In genomic region chr6:130677312-130677711, GRCh38 we compare ENCODE assay signal across 12 cellular contexts.
DNase-seq lines count a peak whose midpoint lies in the region; ATAC-seq and TF ChIP-seq lines count a peak whose summit lies in the region.
"Had no signal": no experiment of that assay in that cellular context is flagged by ENCODE, and none has a peak within 500 bp of the region (broad histone marks: within the 10 kb centered on the region; RNA-seq: fewer than 3 reads in every experiment).

No MANE protein-coding gene starts in this region.

- H3K27ac Mint-ChIP-seq in activated CD4-positive, alpha-beta T cell treated with anti-CD3 and anti-CD28 coated beads, Interleukin-2, amount 10 ng/mL, durations not matched to agents 24 days and 14 days, result peak overlapping the region; percentile 35
- H3K27ac Mint-ChIP-seq: CD4-positive, CD25-positive, alpha-beta regulatory T cell had no signal

- peak overlapping the region; percentile 40 for H3K27ac ChIP-seq in vagina
- H3K27ac ChIP-seq: BLaER1 treated with 17β-estradiol and CSF1 and Interleukin-3, amounts not matched to agents 10 nM and 100 nM; GM23248 had no signal

- ATAC-seq in GM18861 (IDR thresholded peaks at IDR 0.05; ENCODE audit: unreplicated experiment) (peak; percentile 46), GM21526 (IDR thresholded peaks at IDR 0.05; ENCODE audit: low FRiP score, unreplicated experiment) (no peak)
- ATAC-seq: HepG2 had no signal

- H3K4me3 ChIP-seq in adipocyte (ENCODE audit: low read length) (peak overlapping the region; percentile 32), vagina (no peak overlapping the region)
- H3K4me3 ChIP-seq: BLaER1 treated with 17β-estradiol and CSF1 and Interleukin-3, amounts not matched to agents 10 nM and 100 nM; GM23248 had no signal

- H3K4me1 ChIP-seq in adipocyte (ENCODE audit: control insufficient read depth, insufficient read depth, low read length), result peaks cover 49% of the 10 kb centered on the region
- H3K4me1 ChIP-seq in vagina, result peaks cover 27% of the 10 kb centered on the region

- no peak for TF ChIP-seq POLR2A in vagina (IDR thresholded peaks at IDR 0.05)

- intact Hi-C loops in activated CD4-positive, alpha-beta T cell treated with anti-CD3 and anti-CD28 coated beads, Interleukin-2, amount 10 ng/mL, durations not matched to agents 24 days and 14 days (cut with micrococcal nuclease), result loop anchor here (5.0 kb wide), 1 partner anchor 50 kb away; no protein-coding TSS in a partner anchor
- intact Hi-C loops in vagina (cut with DNase I), result loop anchor here (10.0 kb wide), 1 partner anchor 73 kb away; no protein-coding TSS in a partner anchor

- H3K4me3 Mint-ChIP-seq in activated CD4-positive, alpha-beta T cell treated with anti-CD3 and anti-CD28 coated beads, Interleukin-2, amount 10 ng/mL, durations not matched to agents 24 days and 14 days, result no peak overlapping the region
- H3K4me3 Mint-ChIP-seq: CD4-positive, CD25-positive, alpha-beta regulatory T cell had no signal

- peaks cover 14% of the 10 kb centered on the region for H3K9me3 ChIP-seq in adipocyte (ENCODE audit: control insufficient read depth, low read length)
- H3K9me3 ChIP-seq in vagina, result no peaks in the 10 kb centered on the region

- no peaks in the 10 kb centered on the region for H3K27me3 Mint-ChIP-seq in activated CD4-positive, alpha-beta T cell treated with anti-CD3 and anti-CD28 coated beads, Interleukin-2, amount 10 ng/mL, durations not matched to agents 24 days and 14 days
- H3K27me3 Mint-ChIP-seq: CD4-positive, CD25-positive, alpha-beta regulatory T cell had no signal

- no peak for TF ChIP-seq CTCF in vagina (IDR thresholded peaks at IDR 0.05)

- peaks cover 13% of the 10 kb centered on the region for H3K4me1 Mint-ChIP-seq in activated CD4-positive, alpha-beta T cell treated with anti-CD3 and anti-CD28 coated beads, Interleukin-2, amount 10 ng/mL, durations not matched to agents 24 days and 14 days
- H3K4me1 Mint-ChIP-seq: CD4-positive, CD25-positive, alpha-beta regulatory T cell had no signal

- H3K9me3 Mint-ChIP-seq in activated CD4-positive, alpha-beta T cell treated with anti-CD3 and anti-CD28 coated beads, Interleukin-2, amount 10 ng/mL, durations not matched to agents 24 days and 14 days, result peaks cover 14% of the 10 kb centered on the region

- DNase-seq in activated CD4-positive, alpha-beta T cell treated with anti-CD3 and anti-CD28 coated beads, Interleukin-2, amount 10 ng/mL, durations not matched to agents 24 days and 14 days, result no peak
- no peak for DNase-seq in activated CD4-positive, alpha-beta T cell treated with anti-CD3 and anti-CD28 coated beads, Interleukin-2, amount 50 U/mL, for 1 hour
- no peak for DNase-seq in adipocyte (ENCODE audit: low read depth)
- DNase-seq in vagina (ENCODE audit: extremely low spot score in 2 of 2), result no peak
- DNase-seq in DMS153 (lab: John Stamatoyannopoulos, UW), result no peak
- DNase-seq: ACHN; CD4-positive, CD25-positive, alpha-beta regulatory T cell; GM23248 had no signal

- H3K9ac ChIP-seq in adipocyte (ENCODE audit: low read length), result no peak overlapping the region
- H3K9ac ChIP-seq: BLaER1 treated with 17β-estradiol and CSF1 and Interleukin-3, amounts not matched to agents 10 nM and 100 nM; GM23248 had no signal

- H3K36me3 ChIP-seq in adipocyte (ENCODE audit: control insufficient read depth, insufficient read depth, low read length, severe bottlenecking) (no peaks in the 10 kb centered on the region), vagina (no peaks in the 10 kb centered on the region)
- H3K36me3 ChIP-seq: BLaER1 treated with 17β-estradiol and CSF1 and Interleukin-3, amounts not matched to agents 10 nM and 100 nM had no signal

- H3K27me3 ChIP-seq in adipocyte (replicated peaks; ENCODE audit: control insufficient read depth, insufficient read depth, low read length) (no peaks in the 10 kb centered on the region), vagina (no peaks in the 10 kb centered on the region)
- H3K27me3 ChIP-seq: BLaER1 treated with 17β-estradiol and CSF1 and Interleukin-3, amounts not matched to agents 10 nM and 100 nM had no signal

- H3K36me3 Mint-ChIP-seq in activated CD4-positive, alpha-beta T cell treated with anti-CD3 and anti-CD28 coated beads, Interleukin-2, amount 10 ng/mL, durations not matched to agents 24 days and 14 days (ENCODE audit: low read depth), result peaks cover 9% of the 10 kb centered on the region
- H3K36me3 Mint-ChIP-seq: CD4-positive, CD25-positive, alpha-beta regulatory T cell had no signal
